8 cellular contexts compared by ENCODE assay signal in the genomic region with DNA sequence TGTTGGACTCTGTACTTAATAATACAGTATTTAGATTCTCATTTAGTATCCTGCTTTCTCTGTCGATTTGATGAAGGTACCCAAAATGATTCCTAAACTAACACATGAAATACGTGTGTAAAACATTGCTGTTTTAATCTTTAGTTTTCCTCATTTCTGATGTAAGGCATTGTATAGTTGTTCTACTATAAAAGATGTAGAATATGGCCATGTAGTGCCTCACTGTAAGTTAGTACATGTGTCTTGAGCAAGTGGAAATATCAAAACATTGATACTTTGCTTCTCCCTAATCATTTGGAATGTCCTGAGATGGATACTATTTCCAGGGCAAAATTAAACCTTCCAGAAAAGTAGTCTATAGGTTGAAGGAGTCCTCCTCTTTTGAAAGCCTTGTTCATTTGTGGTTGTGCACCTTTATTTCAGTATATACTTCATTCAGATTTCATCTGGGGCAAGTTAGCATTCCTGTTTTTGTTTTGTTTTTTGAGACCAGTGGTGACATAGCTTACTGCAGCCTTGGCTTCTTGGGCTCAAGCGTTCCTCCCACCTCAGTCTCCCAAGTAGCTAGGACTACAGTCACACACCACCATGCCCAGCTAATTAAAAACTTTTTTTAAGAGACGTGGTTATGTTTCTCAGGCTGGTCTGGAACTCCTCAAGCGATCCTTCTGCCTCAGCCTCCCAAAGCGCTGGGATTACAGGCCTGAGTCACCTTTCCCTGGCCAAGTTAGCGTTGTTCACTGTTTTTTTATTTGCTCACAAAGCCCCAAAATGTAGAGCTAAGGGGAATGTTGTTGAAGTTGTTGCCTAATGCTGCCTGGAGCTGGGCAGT. TPM values are rescaled to one million over a fixed set of nuclear protein-coding genes. Genes with fewer than 3 reads are reported as not detected.
DNase-seq lines count a peak whose midpoint lies in the region; ATAC-seq and TF ChIP-seq lines count a peak whose summit lies in the region.

No MANE protein-coding gene starts in this region.

- no peak for ATAC-seq in stimulated activated naive CD8-positive, alpha-beta T cell treated with anti-CD3 and anti-CD28 coated beads, Interleukin-15, amount 100 ng/mL, for 72 hours
- no peak for ATAC-seq in activated naive CD8-positive, alpha-beta T cell treated with anti-CD3 and anti-CD28 coated beads, Interleukin-2, amount 10 ng/mL, durations not matched to agents 7 days and 5 days (ENCODE audit: low read depth)
- no peak for ATAC-seq in HG03097 (IDR thresholded peaks at IDR 0.05; ENCODE audit: low FRiP score, unreplicated experiment)

- no peaks in the 10 kb centered on the region for H3K27me3 Mint-ChIP-seq in stimulated activated naive CD8-positive, alpha-beta T cell treated with anti-CD3 and anti-CD28 coated beads, Interleukin-15, Interleukin-2, amounts not matched to agents 100 ng/mL and 50 ng/mL, for 24 hours
- no peaks in the 10 kb centered on the region for H3K27me3 Mint-ChIP-seq in stimulated activated naive CD8-positive, alpha-beta T cell treated with anti-CD3 and anti-CD28 coated beads, Interleukin-15, amount 100 ng/mL, for 72 hours
- H3K27me3 Mint-ChIP-seq in activated naive CD8-positive, alpha-beta T cell treated with anti-CD3 and anti-CD28 coated beads, Interleukin-2, amount 10 ng/mL, durations not matched to agents 7 days and 5 days = no peaks in the 10 kb centered on the region

- H3K4me3 Mint-ChIP-seq in stimulated activated naive CD8-positive, alpha-beta T cell treated with anti-CD3 and anti-CD28 coated beads, Interleukin-15, Interleukin-2, amounts not matched to agents 100 ng/mL and 50 ng/mL, for 24 hours = peak overlapping the region; percentile 19
- no peak overlapping the region for H3K4me3 Mint-ChIP-seq in stimulated activated naive CD8-positive, alpha-beta T cell treated with anti-CD3 and anti-CD28 coated beads, Interleukin-15, amount 100 ng/mL, for 72 hours
- H3K4me3 Mint-ChIP-seq in activated naive CD8-positive, alpha-beta T cell treated with anti-CD3 and anti-CD28 coated beads, Interleukin-2, amount 10 ng/mL, durations not matched to agents 7 days and 5 days = no peak overlapping the region

- no peak for TF ChIP-seq CTCF in GM10266 (IDR thresholded peaks at IDR 0.05; ENCODE audit: control insufficient read depth, insufficient read depth, low read depth, missing control alignments)

- POLR2A ChIA-PET in activated naive CD8-positive, alpha-beta T cell treated with anti-CD3 and anti-CD28 coated beads, Interleukin-2, amount 10 ng/mL, durations not matched to agents 7 days and 5 days (lab: Charles Lee) = interaction anchor here (0.6 to 5.5 kb wide), 5 partner anchors 9 to 347 kb away, joined by 3 to 50 read pairs (median 4); no protein-coding TSS in a partner anchor

- H3K36me3 Mint-ChIP-seq in stimulated activated naive CD8-positive, alpha-beta T cell treated with anti-CD3 and anti-CD28 coated beads, Interleukin-15, Interleukin-2, amounts not matched to agents 100 ng/mL and 50 ng/mL, for 24 hours (ENCODE audit: low read depth) = peaks cover 95% of the 10 kb centered on the region
- peaks cover 50% of the 10 kb centered on the region for H3K36me3 Mint-ChIP-seq in activated naive CD8-positive, alpha-beta T cell treated with anti-CD3 and anti-CD28 coated beads, Interleukin-2, amount 10 ng/mL, durations not matched to agents 7 days and 5 days

- peaks cover 72% of the 10 kb centered on the region for H3K4me1 Mint-ChIP-seq in stimulated activated naive CD8-positive, alpha-beta T cell treated with anti-CD3 and anti-CD28 coated beads, Interleukin-15, Interleukin-2, amounts not matched to agents 100 ng/mL and 50 ng/mL, for 24 hours (ENCODE audit: low read depth)
- peaks cover 73% of the 10 kb centered on the region for H3K4me1 Mint-ChIP-seq in stimulated activated naive CD8-positive, alpha-beta T cell treated with anti-CD3 and anti-CD28 coated beads, Interleukin-15, amount 100 ng/mL, for 72 hours
- H3K4me1 Mint-ChIP-seq in activated naive CD8-positive, alpha-beta T cell treated with anti-CD3 and anti-CD28 coated beads, Interleukin-2, amount 10 ng/mL, durations not matched to agents 7 days and 5 days = peaks cover 49% of the 10 kb centered on the region

- H3K9me3 Mint-ChIP-seq in stimulated activated naive CD8-positive, alpha-beta T cell treated with anti-CD3 and anti-CD28 coated beads, Interleukin-15, Interleukin-2, amounts not matched to agents 100 ng/mL and 50 ng/mL, for 24 hours = no peaks in the 10 kb centered on the region
- H3K9me3 Mint-ChIP-seq in stimulated activated naive CD8-positive, alpha-beta T cell treated with anti-CD3 and anti-CD28 coated beads, Interleukin-15, amount 100 ng/mL, for 72 hours = no peaks in the 10 kb centered on the region
- no peaks in the 10 kb centered on the region for H3K9me3 Mint-ChIP-seq in activated naive CD8-positive, alpha-beta T cell treated with anti-CD3 and anti-CD28 coated beads, Interleukin-2, amount 10 ng/mL, durations not matched to agents 7 days and 5 days

- no peak for DNase-seq in stimulated activated naive CD8-positive, alpha-beta T cell treated with anti-CD3 and anti-CD28 coated beads, Interleukin-15, amount 100 ng/mL, for 72 hours
- peak; percentile 11 for DNase-seq in activated naive CD8-positive, alpha-beta T cell treated with anti-CD3 and anti-CD28 coated beads, Interleukin-2, amount 10 ng/mL, durations not matched to agents 7 days and 5 days
- peak; percentile 58 for DNase-seq in iris pigment epithelial cell (ENCODE audit: low read depth)
- DNase-seq in occipital lobe (lab: John Stamatoyannopoulos, UW) = no peak
- no peak for DNase-seq in GM10266 (ENCODE audit: extremely low spot score)
- DNase-seq in GF-D8 (lab: John Stamatoyannopoulos, UW) = no peak

- H3K27ac Mint-ChIP-seq in stimulated activated naive CD8-positive, alpha-beta T cell treated with anti-CD3 and anti-CD28 coated beads, Interleukin-15, Interleukin-2, amounts not matched to agents 100 ng/mL and 50 ng/mL, for 24 hours = peak overlapping the region; percentile 39
- peak overlapping the region in 1 of 2 donors; percentile 12 for H3K27ac Mint-ChIP-seq in stimulated activated naive CD8-positive, alpha-beta T cell treated with anti-CD3 and anti-CD28 coated beads, Interleukin-15, amount 100 ng/mL, for 72 hours
- H3K27ac Mint-ChIP-seq in activated naive CD8-positive, alpha-beta T cell treated with anti-CD3 and anti-CD28 coated beads, Interleukin-2, amount 10 ng/mL, durations not matched to agents 7 days and 5 days = peak overlapping the region; percentile 14

RNA-seq across cellular contexts. Expression of gene SRSF3, which starts 11.6 kb away (rescaled TPM):
- total RNA-seq in activated naive CD8-positive, alpha-beta T cell treated with anti-CD3 and anti-CD28 coated beads, Interleukin-2, amount 10 ng/mL, durations not matched to agents 7 days and 5 days = 100 to 1,000 TPM; 389 to 396 TPM
- total RNA-seq in occipital lobe = 202 TPM

RNA-seq across cellular contexts. Expression of gene STK38, which starts 58.5 kb away (rescaled TPM):
- total RNA-seq in activated naive CD8-positive, alpha-beta T cell treated with anti-CD3 and anti-CD28 coated beads, Interleukin-2, amount 10 ng/mL, durations not matched to agents 7 days and 5 days = 10 to 100 TPM; 86.5 to 95.3 TPM
- total RNA-seq in occipital lobe = 11.9 TPM

Comparison
In these comparisons a context has a peak if more than half of its experiments do, and no peak if none do; other contexts are left out.
1. DNase-seq: peak in activated naive CD8-positive, alpha-beta T cell treated with anti-CD3 and anti-CD28 coated beads, Interleukin-2, amount 10 ng/mL, durations not matched to agents 7 days and 5 days (single experiment) and iris pigment epithelial cell (single experiment); none in stimulated activated naive CD8-positive, alpha-beta T cell treated with anti-CD3 and anti-CD28 coated beads, Interleukin-15, amount 100 ng/mL, for 72 hours (0 of 2), occipital lobe (single experiment), GM10266 (single experiment) and GF-D8 (single experiment).